Comparison of ENCODE assay signal across 8 cellular contexts in genomic region chr17:75404739-75405364, GRCh38. TPM values are rescaled to one million over a fixed set of nuclear protein-coding genes. Genes with fewer than 3 reads are reported as not detected.
A peak's percentile ranks its signal among the peaks of the same experiment; 100 is the strongest.
DNase-seq lines count a peak whose midpoint lies in the region; ATAC-seq and TF ChIP-seq lines count a peak whose summit lies in the region.

No MANE protein-coding gene starts in this region.

- no peaks in the 10 kb centered on the region for H3K27me3 ChIP-seq in muscle layer of duodenum (ENCODE audit: low read depth, low read length)
- H3K27me3 ChIP-seq in stomach smooth muscle (ENCODE audit: control insufficient read depth in 1 of 2, insufficient read depth in 2 of 2, low read length in 2 of 2): no peaks in the 10 kb centered on the region

- H3K9me3 ChIP-seq in muscle layer of duodenum (ENCODE audit: control insufficient read depth in 1 of 2, low read length in 2 of 2) (no peaks in the 10 kb centered on the region), stomach smooth muscle (ENCODE audit: control insufficient read depth in 2 of 2, low read length in 2 of 2) (no peaks in the 10 kb centered on the region)

- H3K36me3 ChIP-seq in muscle layer of duodenum (ENCODE audit: control insufficient read depth in 1 of 2, insufficient read depth in 2 of 2, low read length in 2 of 2) (peaks cover 0 to 5% of the 10 kb centered on the region in 2 donors), stomach smooth muscle (ENCODE audit: control insufficient read depth in 2 of 2, insufficient read depth in 2 of 2, low read length in 2 of 2) (no peaks in the 10 kb centered on the region)

- H3K27ac ChIP-seq in muscle layer of duodenum (ENCODE audit: low read length) (peak overlapping the region; percentile 84), stomach smooth muscle (ENCODE audit: low read length) (peak overlapping the region; percentile 80)

- H3K9ac ChIP-seq in stomach smooth muscle (ENCODE audit: low read length in 2 of 2): peak overlapping the region; percentile 82 to 84

- DNase-seq in NCI-H526 treated with DMSO at 0.1 percent for 48 hours (lab: John Stamatoyannopoulos, UW) (peak; percentile 26), activated T-cell treated with anti-CD3 and anti-CD28 coated beads for 1 hour (ENCODE audit: low read depth) (peak; percentile 32), epithelial cell of proximal tubule (ENCODE audit: low read depth) (no peak), GM19240 (ENCODE audit: insufficient read length, low spot score) (no peak)

- no peak for TF ChIP-seq CTCF in epithelial cell of proximal tubule (conservative IDR thresholded peaks at IDR 0.05; ENCODE audit: low read depth, low read length)

- ATAC-seq in GM18868 (IDR thresholded peaks at IDR 0.05; ENCODE audit: unreplicated experiment) (peak; percentile 21), HG02943 (IDR thresholded peaks at IDR 0.05; ENCODE audit: low read depth, unreplicated experiment) (peak; percentile 25)

- peaks cover 10 to 29% of the 10 kb centered on the region in 2 donors for H3K4me1 ChIP-seq in muscle layer of duodenum (ENCODE audit: control insufficient read depth in 1 of 2, insufficient read depth in 2 of 2, low read length in 2 of 2)
- H3K4me1 ChIP-seq in stomach smooth muscle (ENCODE audit: control insufficient read depth, insufficient read depth, low read length): peaks cover 12% of the 10 kb centered on the region

- H3K4me3 ChIP-seq in epithelial cell of proximal tubule (ENCODE audit: low read depth, low read length) (peak overlapping the region; percentile 100), muscle layer of duodenum (ENCODE audit: low read depth in 1 of 2, low read length in 2 of 2) (peak overlapping the region; percentile 91 to 97), stomach smooth muscle (ENCODE audit: low read length in 2 of 2) (peak overlapping the region; percentile 56 to 93)

RNA-seq across cellular contexts. Expression of gene GRB2, which starts 0.6 kb away (rescaled TPM):
- 77.5 and 82.8 TPM in 2 replicates for total RNA-seq in epithelial cell of proximal tubule

RNA-seq across cellular contexts. Expression of gene TMEM94, which starts 51.6 kb away (rescaled TPM):
- 22.1 and 65.3 TPM in 2 replicates for total RNA-seq in epithelial cell of proximal tubule

Comparison
In these comparisons a context has a peak if more than half of its experiments do, and no peak if none do; other contexts are left out.
1. DNase-seq: peak in NCI-H526 treated with DMSO at 0.1 percent for 48 hours (single experiment) and activated T-cell treated with anti-CD3 and anti-CD28 coated beads for 1 hour (single experiment); none in epithelial cell of proximal tubule (single experiment) and GM19240 (single experiment).
2. Peak in every context shown above with its lines, with median percentiles within 50 percentile points of each other: H3K4me3 ChIP-seq.